In the genomic region with DNA sequence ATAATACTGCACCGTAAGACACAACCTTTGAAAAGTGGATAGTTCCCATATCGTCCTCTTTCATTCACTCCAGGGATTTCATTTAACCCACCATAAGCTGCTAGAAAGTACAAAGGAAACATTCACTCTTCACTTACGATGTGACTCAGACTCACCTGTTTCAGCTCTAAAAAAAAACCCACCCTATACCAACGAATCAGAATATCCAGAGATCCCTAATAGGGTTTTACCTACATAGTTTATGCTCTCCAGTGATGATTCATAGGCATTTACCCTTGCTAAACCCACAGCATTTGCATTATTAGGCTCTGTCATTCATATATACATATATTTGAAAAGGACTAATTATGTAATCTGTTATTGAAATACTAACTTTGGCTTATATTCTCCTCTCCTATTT, we compare ENCODE assay signal across 11 cellular contexts.
DNase-seq lines count a peak whose midpoint lies in the region; ATAC-seq and TF ChIP-seq lines count a peak whose summit lies in the region.
"Had no signal": no experiment of that assay in that cellular context is flagged by ENCODE, and none has a peak within 500 bp of the region (broad histone marks: within the 10 kb centered on the region; RNA-seq: fewer than 3 reads in every experiment).

No MANE protein-coding gene starts in this region.

- H3K36me3 ChIP-seq in naive thymus-derived CD4-positive, alpha-beta T cell (ENCODE audit: control insufficient read depth in 2 of 3, insufficient read depth in 3 of 3, low read length in 3 of 3), result peaks cover 17 to 74% (median 53%) of the 10 kb centered on the region in 3 experiments
- H3K36me3 ChIP-seq in stomach, result peaks cover 48 to 97% (median 86%) of the 10 kb centered on the region in 4 donors
- H3K36me3 ChIP-seq: ovary had no signal

- ATAC-seq in GM18870 (IDR thresholded peaks at IDR 0.05; ENCODE audit: unreplicated experiment), result peak; percentile 71
- peak; percentile 49 for ATAC-seq in GM21576 (IDR thresholded peaks at IDR 0.05; ENCODE audit: unreplicated experiment)
- peak; percentile 43 for ATAC-seq in HG03280 (IDR thresholded peaks at IDR 0.05; ENCODE audit: unreplicated experiment)
- no peak for ATAC-seq in naive thymus-derived CD4-positive, alpha-beta T cell
- ATAC-seq: Panc1 had no signal

- no peak overlapping the region for H3K27ac ChIP-seq in naive thymus-derived CD4-positive, alpha-beta T cell (ENCODE audit: low read depth, low read length)
- H3K27ac ChIP-seq in stomach, result no peak overlapping the region
- H3K27ac ChIP-seq: ovary, thoracic aorta had no signal

- no peaks in the 10 kb centered on the region for H3K9me3 ChIP-seq in naive thymus-derived CD4-positive, alpha-beta T cell (ENCODE audit: control insufficient read depth in 2 of 3, low read length in 3 of 3)
- no peaks in the 10 kb centered on the region for H3K9me3 ChIP-seq in stomach
- H3K9me3 ChIP-seq: ovary, thoracic aorta had no signal

- no peaks in the 10 kb centered on the region for H3K27me3 ChIP-seq in naive thymus-derived CD4-positive, alpha-beta T cell (ENCODE audit: control insufficient read depth in 2 of 2, insufficient read depth in 2 of 2, low read length in 2 of 2)
- H3K27me3 ChIP-seq in stomach, result no peaks in the 10 kb centered on the region
- H3K27me3 ChIP-seq: ovary had no signal

- no peak for TF ChIP-seq CTCF in stomach (IDR thresholded peaks at IDR 0.05)

- TF ChIP-seq EP300 in stomach (IDR thresholded peaks at IDR 0.05), result no peak

- H3K4me1 ChIP-seq in naive thymus-derived CD4-positive, alpha-beta T cell (ENCODE audit: control insufficient read depth in 2 of 2, insufficient read depth in 2 of 2, low read length in 2 of 2), result no peaks in the 10 kb centered on the region
- H3K4me1 ChIP-seq in stomach, result no peaks in the 10 kb centered on the region

- H3K27me3 Mint-ChIP-seq in naive thymus-derived CD4-positive, alpha-beta T cell, result no peaks in the 10 kb centered on the region

- H3K27ac Mint-ChIP-seq in naive thymus-derived CD4-positive, alpha-beta T cell, result peak overlapping the region in 5 of 9 donors; percentile 10 to 70 (median 19)

- POLR2A ChIA-PET in naive thymus-derived CD4-positive, alpha-beta T cell (lab: Charles Lee), result no interaction called here

- CTCF ChIA-PET in naive thymus-derived CD4-positive, alpha-beta T cell (lab: Charles Lee), result no interaction called here

- DNase-seq in naive thymus-derived CD4-positive, alpha-beta T cell, result no peak
- DNase-seq in stomach (no peak), hepatic stellate cell (ENCODE audit: low spot score) (no peak), NCI-H1092 (lab: John Stamatoyannopoulos, UW) (no peak)
- DNase-seq: ovary; stimulated activated CD4-positive, alpha-beta T cell treated with anti-CD3 and anti-CD28 coated beads, Interleukin-4, amount 100 ng/mL, for 24 hours had no signal

- no peaks in the 10 kb centered on the region for H3K9me3 Mint-ChIP-seq in naive thymus-derived CD4-positive, alpha-beta T cell

- TF ChIP-seq POLR2A in stomach (IDR thresholded peaks at IDR 0.05), result no peak

- intact Hi-C loops in naive thymus-derived CD4-positive, alpha-beta T cell (cut with micrococcal nuclease), result loop anchor here (5.0 to 10.0 kb wide), 3 partner anchors 35 to 480 kb away; a partner anchor contains a TSS
- intact Hi-C loops in stomach (cut with DNase I; ENCODE audit: low total_unique reads), result no loop called here

- peaks cover 4 to 42% (median 18%) of the 10 kb centered on the region in 5 donors for H3K36me3 Mint-ChIP-seq in naive thymus-derived CD4-positive, alpha-beta T cell

- no peak overlapping the region for H3K4me3 Mint-ChIP-seq in naive thymus-derived CD4-positive, alpha-beta T cell

- H3K4me1 Mint-ChIP-seq in naive thymus-derived CD4-positive, alpha-beta T cell, result peaks cover 0 to 4% (median 0%) of the 10 kb centered on the region in 7 donors

- no peak overlapping the region for H3K4me3 ChIP-seq in naive thymus-derived CD4-positive, alpha-beta T cell (ENCODE audit: low read length)
- H3K4me3 ChIP-seq in stomach, result no peak overlapping the region
- H3K4me3 ChIP-seq: ovary, thoracic aorta had no signal

- 71 to 88% (median 79%) methylated on average over 4 of the region's 4 CpGs for WGBS in stomach, 5 donors
